Comparison of ENCODE assay signal across 23 cellular contexts in genomic region chr18:69647695-69648094, GRCh38.
DNase-seq lines count a peak whose midpoint lies in the region; ATAC-seq and TF ChIP-seq lines count a peak whose summit lies in the region.
"Had no signal": no experiment of that assay in that cellular context is flagged by ENCODE, and none has a peak within 500 bp of the region (broad histone marks: within the 10 kb centered on the region; RNA-seq: fewer than 3 reads in every experiment).

No MANE protein-coding gene starts in this region.

- no peaks in the 10 kb centered on the region for H3F3A ChIP-seq in PC-3 (ENCODE audit: low read length, unreplicated experiment)

- H3K4me3 ChIP-seq in PC-3 (ENCODE audit: low read length) (no peak overlapping the region), endocrine pancreas (ENCODE audit: control insufficient read depth, insufficient read depth, low read length) (peak overlapping the region; percentile 37), prostate gland (no peak overlapping the region)
- H3K4me3 ChIP-seq: K562, MG63, SJCRH30 had no signal

- CTCF ChIA-PET in PC-3 (lab: Charles Lee), result interaction anchor here (0.7 kb wide), 1 partner anchor 805 kb away, joined by 3 read pairs; no protein-coding TSS in a partner anchor

- H3K9me3 Mint-ChIP-seq in natural killer cell treated with Interleukin-12 subunit alpha and Interleukin-12 subunit beta and Interleukin-15 and Interleukin-18, amount 100 ng/mL, for 72 hours, result no peaks in the 10 kb centered on the region
- H3K9me3 Mint-ChIP-seq: CD8-positive, alpha-beta memory T cell had no signal

- no peak overlapping the region for H2AFZ ChIP-seq in PC-3 (ENCODE audit: low read length)

- H3K4me1 Mint-ChIP-seq in natural killer cell treated with Interleukin-12 subunit alpha and Interleukin-12 subunit beta and Interleukin-15 and Interleukin-18, amount 100 ng/mL, for 72 hours (ENCODE audit: low read depth in 2 of 2), result no peaks in the 10 kb centered on the region
- H3K4me1 Mint-ChIP-seq: B cell; CD14-positive monocyte; CD8-positive, alpha-beta memory T cell had no signal

- no peaks in the 10 kb centered on the region for H3K36me3 ChIP-seq in PC-3 (ENCODE audit: low read depth, low read length)
- no peaks in the 10 kb centered on the region for H3K36me3 ChIP-seq in endocrine pancreas (ENCODE audit: control insufficient read depth, insufficient read depth, low read length)
- no peaks in the 10 kb centered on the region for H3K36me3 ChIP-seq in prostate gland
- H3K36me3 ChIP-seq: MG63, SJCRH30 had no signal

- H3K36me3 Mint-ChIP-seq in natural killer cell treated with Interleukin-12 subunit alpha and Interleukin-12 subunit beta and Interleukin-15 and Interleukin-18, amount 100 ng/mL, for 72 hours, result no peaks in the 10 kb centered on the region
- H3K36me3 Mint-ChIP-seq: CD14-positive monocyte; CD8-positive, alpha-beta memory T cell had no signal

- no peaks in the 10 kb centered on the region for H4K20me1 ChIP-seq in PC-3 (ENCODE audit: low read length)

- H3K4me2 ChIP-seq in PC-3 (ENCODE audit: low read length), result 0 out of 2 replicates have a peak overlapping the region, but pooled peaks have one; percentile 13

- H3K27ac Mint-ChIP-seq in natural killer cell treated with Interleukin-12 subunit alpha and Interleukin-12 subunit beta and Interleukin-15 and Interleukin-18, amount 100 ng/mL, for 72 hours, result no peak overlapping the region
- H3K27ac Mint-ChIP-seq: B cell; CD14-positive monocyte; CD8-positive, alpha-beta memory T cell had no signal

- WGBS in prostate gland, result 65% methylated on average over 3 of the region's 3 CpGs

- intact Hi-C loops in PC-3 (cut with micrococcal nuclease), result no loop called here
- intact Hi-C loops in prostate gland (cut with DNase I), result no loop called here

- no TSS peak for BruUV-seq in PC-3 (replicated peaks; lab: Mats Ljungman, UMichigan)

- no peak overlapping the region for H3K4me3 Mint-ChIP-seq in natural killer cell treated with Interleukin-12 subunit alpha and Interleukin-12 subunit beta and Interleukin-15 and Interleukin-18, amount 100 ng/mL, for 72 hours
- H3K4me3 Mint-ChIP-seq: B cell; CD14-positive monocyte; CD8-positive, alpha-beta memory T cell had no signal

- DNase-seq in NCI-H748 (lab: John Stamatoyannopoulos, UW; ENCODE audit: unreplicated experiment) (peak; percentile 24), NCI-H748 treated with DMSO at 0.1 percent for 48 hours (lab: John Stamatoyannopoulos, UW) (no peak), PC-3 (no peak), NCI-H128 (lab: John Stamatoyannopoulos, UW; ENCODE audit: unreplicated experiment) (no peak), prostate gland (ENCODE audit: low spot score) (no peak), H4 (ENCODE audit: low spot score) (no peak)
- DNase-seq in natural killer cell treated with Interleukin-12 subunit alpha and Interleukin-12 subunit beta and Interleukin-15 and Interleukin-18, amount 100 ng/mL, for 72 hours (ENCODE audit: low spot score), result no peak
- DNase-seq: Calu3; CD8-positive, alpha-beta memory T cell; HCEC 1CT; MG63; NCI-H1694; NCI-H2029 treated with DMSO at 0.1 percent for 48 hours; NCI-H2227 treated with DMSO at 0.1 percent for 48 hours; NCI-H526 treated with DMSO at 0.1 percent for 48 hours; SJCRH30 had no signal

- POLR2A ChIA-PET in PC-3 (lab: Charles Lee; ENCODE audit: unreplicated experiment), result no interaction called here

- no peaks in the 10 kb centered on the region for H3K9me3 ChIP-seq in PC-3 (ENCODE audit: low read length)
- H3K9me3 ChIP-seq in endocrine pancreas (ENCODE audit: control insufficient read depth, low read length), result no peaks in the 10 kb centered on the region
- no peaks in the 10 kb centered on the region for H3K9me3 ChIP-seq in prostate gland
- H3K9me3 ChIP-seq: MG63, SJCRH30 had no signal

- ATAC-seq in PC-3, result no peak
- ATAC-seq in natural killer cell treated with Interleukin-12 subunit alpha and Interleukin-12 subunit beta and Interleukin-15 and Interleukin-18, amount 100 ng/mL, for 72 hours, result no peak
- ATAC-seq: K562, Right ventricle myocardium inferior, SK-N-SH treated with all-trans-retinoic acid at 6 μM for 48 hours had no signal

- TF ChIP-seq CTCF in PC-3 (conservative IDR thresholded peaks at IDR 0.05; ENCODE audit: low read depth, low read length), result no peak
- no peak for TF ChIP-seq CTCF in prostate gland (IDR thresholded peaks at IDR 0.05)

- H3K9ac ChIP-seq in PC-3 (ENCODE audit: low read length) (no peak overlapping the region), endocrine pancreas (ENCODE audit: control insufficient read depth, insufficient read depth, low read length) (no peak overlapping the region)

- H3K27me3 ChIP-seq in PC-3 (ENCODE audit: low read length) (peaks cover 13% of the 10 kb centered on the region), endocrine pancreas (ENCODE audit: control insufficient read depth, insufficient read depth, low read length) (no peaks in the 10 kb centered on the region), prostate gland (replicated peaks; ENCODE audit: insufficient read depth) (no peaks in the 10 kb centered on the region)
- H3K27me3 ChIP-seq: MG63, SJCRH30 had no signal

- H3K27ac ChIP-seq in PC-3 (ENCODE audit: low read length) (no peak overlapping the region), prostate gland (no peak overlapping the region)
- H3K27ac ChIP-seq: 22Rv1, SJCRH30 had no signal

- H3K4me1 ChIP-seq in PC-3 (ENCODE audit: insufficient read depth, low read length) (no peaks in the 10 kb centered on the region; the same call in 1 of the 2 replicates), endocrine pancreas (ENCODE audit: control insufficient read depth, insufficient read depth, low read length) (no peaks in the 10 kb centered on the region), prostate gland (replicated peaks) (no peaks in the 10 kb centered on the region)
- H3K4me1 ChIP-seq: SJCRH30 had no signal

- no peaks in the 10 kb centered on the region for H3K79me2 ChIP-seq in PC-3 (ENCODE audit: low read length)

- no peaks in the 10 kb centered on the region for H3K9me2 ChIP-seq in PC-3 (replicated peaks; ENCODE audit: low read length)

- peaks cover 23 to 25% of the 10 kb centered on the region in 2 donors for H3K27me3 Mint-ChIP-seq in natural killer cell treated with Interleukin-12 subunit alpha and Interleukin-12 subunit beta and Interleukin-15 and Interleukin-18, amount 100 ng/mL, for 72 hours

- TF ChIP-seq POLR2A in prostate gland (IDR thresholded peaks at IDR 0.05), result no peak
